22 cellular contexts compared by ENCODE assay signal in genomic region chr5:90741022-90741564, GRCh38.
DNase-seq lines count a peak whose midpoint lies in the region; ATAC-seq, FAIRE-seq and TF ChIP-seq lines count a peak whose summit lies in the region.
"Had no signal": no experiment of that assay in that cellular context is flagged by ENCODE, and none has a peak within 500 bp of the region (broad histone marks: within the 10 kb centered on the region; RNA-seq: fewer than 3 reads in every experiment).

No MANE protein-coding gene starts in this region.

- H4K20me1 ChIP-seq in HepG2 (ENCODE audit: insufficient read depth, low read length): no peaks in the 10 kb centered on the region

- no peak for TF ChIP-seq RAD21 in HepG2 (CRISPR knock-in tag; IDR thresholded peaks at IDR 0.05)

- CTCF ChIA-PET in HepG2 (lab: Yijun Ruan, JAX; ENCODE audit: low intra/inter-chr PET ratio, low total read pairs) (no interaction called here), WTC11 (lab: Charles Lee) (no interaction called here)

- H3K4me3 ChIP-seq in HepG2 (replicated peaks in 1 of 3; ENCODE audit: insufficient read depth in 1 of 3, low read depth in 2 of 3, low read length in 3 of 3) (no peak overlapping the region), right lobe of liver (no peak overlapping the region)
- H3K4me3 ChIP-seq: A549, GM12878 had no signal

- H3K4me1 Mint-ChIP-seq in WTC11: peaks cover 22% of the 10 kb centered on the region
- no peaks in the 10 kb centered on the region for H3K4me1 Mint-ChIP-seq in activated naive CD8-positive, alpha-beta T cell treated with anti-CD3 and anti-CD28 coated beads for 36 hours

- H3K27ac Mint-ChIP-seq in WTC11: peak overlapping the region; percentile 51
- H3K27ac Mint-ChIP-seq in activated naive CD8-positive, alpha-beta T cell treated with anti-CD3 and anti-CD28 coated beads for 36 hours: no peak overlapping the region
- H3K27ac Mint-ChIP-seq: CD4-positive, alpha-beta T cell had no signal

- in situ Hi-C loops in HepG2 (cut with HindIII; ENCODE audit: extremely low pct_ligation_motif_present, low pct_unique_long_range_greater_than_20kb): no loop called here

- H3K36me3 Mint-ChIP-seq in WTC11: peaks cover 44% of the 10 kb centered on the region
- no peaks in the 10 kb centered on the region for H3K36me3 Mint-ChIP-seq in activated naive CD8-positive, alpha-beta T cell treated with anti-CD3 and anti-CD28 coated beads for 36 hours

- H3K36me3 ChIP-seq in HepG2 (replicated peaks in 1 of 2; ENCODE audit: control insufficient read depth in 1 of 2, insufficient read depth in 2 of 2, low read length in 2 of 2) (no peaks in the 10 kb centered on the region), right lobe of liver (no peaks in the 10 kb centered on the region)

- H3K79me2 ChIP-seq in HepG2 (ENCODE audit: insufficient read depth, low read length): no peaks in the 10 kb centered on the region

- TF ChIP-seq CTCF in HepG2 (CRISPR knock-in tag; IDR thresholded peaks at IDR 0.05): no peak
- no peak for TF ChIP-seq CTCF in right lobe of liver (IDR thresholded peaks at IDR 0.05)
- no peak for TF ChIP-seq CTCF in WTC11 (IDR thresholded peaks at IDR 0.05)

- no peak overlapping the region for H3K4me2 ChIP-seq in HepG2 (ENCODE audit: low read depth, low read length)
- H3K4me2 ChIP-seq: A549 had no signal

- no peak overlapping the region for H3K9ac ChIP-seq in HepG2 (ENCODE audit: insufficient read depth, low read depth, low read length)

- ATAC-seq in HepG2: no peak
- ATAC-seq in right lobe of liver: no peak
- ATAC-seq in WTC11: peak; percentile 36; the same call in 1 of the 2 replicates
- no peak for ATAC-seq in HG03097 (IDR thresholded peaks at IDR 0.05; ENCODE audit: low FRiP score, unreplicated experiment)
- no peak for ATAC-seq in HG03520 (IDR thresholded peaks at IDR 0.05; ENCODE audit: unreplicated experiment)
- ATAC-seq: A549, GM12878, HCT116 had no signal

- no peak overlapping the region for H3K4me3 Mint-ChIP-seq in WTC11
- no peak overlapping the region for H3K4me3 Mint-ChIP-seq in activated naive CD8-positive, alpha-beta T cell treated with anti-CD3 and anti-CD28 coated beads for 36 hours
- H3K4me3 Mint-ChIP-seq: CD4-positive, alpha-beta T cell had no signal

- intact Hi-C loops in HepG2 (cut with micrococcal nuclease; ENCODE audit: unreplicated experiment): no loop called here
- intact Hi-C loops in right lobe of liver (cut with DNase I): no loop called here

- FAIRE-seq in HepG2 (lab: Jason Lieb, UNC): no peak
- FAIRE-seq: A549, GM12878 had no signal

- no peak for TF ChIP-seq POLR2A in HepG2 (IDR thresholded peaks at IDR 0.05; ENCODE audit: insufficient read depth in 1 of 2, low read depth in 2 of 2, low read length in 2 of 2)
- no peak for TF ChIP-seq POLR2A in right lobe of liver (IDR thresholded peaks at IDR 0.05)

- H3K27me3 ChIP-seq in HepG2 (ENCODE audit: control insufficient read depth in 1 of 2, insufficient read depth in 2 of 2, low read length in 2 of 2) (no peaks in the 10 kb centered on the region), right lobe of liver (no peaks in the 10 kb centered on the region)

- H3K9me3 ChIP-seq in HepG2 (ENCODE audit: low read length) (no peaks in the 10 kb centered on the region; the same call in 1 of the 2 replicates), right lobe of liver (no peaks in the 10 kb centered on the region)
- H3K9me3 ChIP-seq: A549 had no signal

- no peaks in the 10 kb centered on the region for H3K27me3 Mint-ChIP-seq in WTC11 (ENCODE audit: low read depth)
- peaks cover 15% of the 10 kb centered on the region for H3K27me3 Mint-ChIP-seq in activated naive CD8-positive, alpha-beta T cell treated with anti-CD3 and anti-CD28 coated beads for 36 hours

- H3K27ac ChIP-seq in HepG2 (ENCODE audit: extremely low read length, insufficient read depth, low read length) (no peak overlapping the region), right lobe of liver (no peak overlapping the region)
- H3K27ac ChIP-seq: 22Rv1, A549, C4-2B, HL-60 had no signal

- peaks cover 5% of the 10 kb centered on the region; the same call in 1 of the 2 replicates for H3K9me3 Mint-ChIP-seq in WTC11
- peaks cover 8% of the 10 kb centered on the region for H3K9me3 Mint-ChIP-seq in activated naive CD8-positive, alpha-beta T cell treated with anti-CD3 and anti-CD28 coated beads for 36 hours

- POLR2A ChIA-PET in HepG2 (lab: Yijun Ruan, JAX) (no interaction called here), WTC11 (lab: Charles Lee) (no interaction called here)

- H2AFZ ChIP-seq in HepG2 (ENCODE audit: low read length): no peak overlapping the region

- BruUV-seq in HepG2 (replicated peaks; lab: Mats Ljungman, UMichigan): no TSS peak

- no peaks in the 10 kb centered on the region for H3K4me1 ChIP-seq in HepG2 (ENCODE audit: insufficient read depth, low read length)
- no peaks in the 10 kb centered on the region for H3K4me1 ChIP-seq in right lobe of liver
- H3K4me1 ChIP-seq: A549 had no signal

- DNase-seq in HepG2 (ENCODE audit: low spot score) (no peak), right lobe of liver (no peak), WTC11 (ENCODE audit: low spot score) (no peak), kidney tubule cell (ENCODE audit: low spot score) (peak; percentile 12)
- DNase-seq in activated naive CD8-positive, alpha-beta T cell treated with anti-CD3 and anti-CD28 coated beads for 36 hours: no peak
- DNase-seq: AML-193; CD4-positive, alpha-beta T cell; DMS153; DND-41; EL; GOT3; H7; IMR-90; KG1 had no signal

- TF ChIP-seq EP300 in HepG2 (IDR thresholded peaks at IDR 0.05; ENCODE audit: low read depth in 2 of 2, low read length in 2 of 2) (no peak), HepG2 (CRISPR knock-in tag; IDR thresholded peaks at IDR 0.05; ENCODE audit: borderline replicate concordance) (no peak)

- 3% methylated on average over 2 of the region's 2 CpGs for WGBS in HepG2 (ENCODE audit: low lambda C conversion rate)
- 46% methylated on average over 2 of the region's 2 CpGs for WGBS in right lobe of liver (ENCODE audit: insufficient coverage, low coverage, low lambda C conversion rate, missing lambda C conversion rate)

TF ChIP-seq in HepG2, 621 proteins besides CTCF, POLR2A, EP300 and RAD21:
- TF ChIP-seq CBX2 (IDR thresholded peaks at IDR 0.05; ENCODE audit: low read depth, low read length): no peak
- TF ChIP-seq CBX2 (CRISPR knock-in tag; IDR thresholded peaks at IDR 0.05; ENCODE audit: low read depth): no peak
- TF ChIP-seq CREB1 (IDR thresholded peaks at IDR 0.05): 0 out of 2 replicates have a peak, but pooled peaks have one; percentile 15
- TF ChIP-seq CREB1 (CRISPR knock-in tag; IDR thresholded peaks at IDR 0.05): no peak
TF ChIP-seq in HepG2: peak in this region for 1.

TF ChIP-seq in WTC11, 78 proteins besides CTCF, POLR2A, EP300 and RAD21:
- TF ChIP-seq TEAD1 (CRISPR knock-in tag; IDR thresholded peaks at IDR 0.05) (no peak), ESRRA (CRISPR knock-in tag; IDR thresholded peaks at IDR 0.05; ENCODE audit: borderline replicate concordance) (no peak), OVOL2 (CRISPR knock-in tag; IDR thresholded peaks at IDR 0.05; ENCODE audit: borderline replicate concordance) (no peak), SMAD3 (CRISPR knock-in tag; IDR thresholded peaks at IDR 0.05; ENCODE audit: borderline replicate concordance) (no peak), CBFB (CRISPR knock-in tag; IDR thresholded peaks at IDR 0.05; ENCODE audit: low read depth) (no peak), ZNF396 (CRISPR knock-in tag; IDR thresholded peaks at IDR 0.05; ENCODE audit: borderline replicate concordance) (no peak), ZNF263 (CRISPR knock-in tag; IDR thresholded peaks at IDR 0.05; ENCODE audit: low read depth) (no peak)
- TF ChIP-seq, protein P1, sequence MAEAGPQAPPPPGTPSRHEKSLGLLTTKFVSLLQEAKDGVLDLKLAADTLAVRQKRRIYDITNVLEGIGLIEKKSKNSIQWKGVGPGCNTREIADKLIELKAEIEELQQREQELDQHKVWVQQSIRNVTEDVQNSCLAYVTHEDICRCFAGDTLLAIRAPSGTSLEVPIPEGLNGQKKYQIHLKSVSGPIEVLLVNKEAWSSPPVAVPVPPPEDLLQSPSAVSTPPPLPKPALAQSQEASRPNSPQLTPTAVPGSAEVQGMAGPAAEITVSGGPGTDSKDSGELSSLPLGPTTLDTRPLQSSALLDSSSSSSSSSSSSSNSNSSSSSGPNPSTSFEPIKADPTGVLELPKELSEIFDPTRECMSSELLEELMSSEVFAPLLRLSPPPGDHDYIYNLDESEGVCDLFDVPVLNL (CRISPR knock-in tag; IDR thresholded peaks at IDR 0.05; ENCODE audit: borderline replicate concordance, low read depth): no peak
